8 cellular contexts compared by ENCODE assay signal in genomic region chr18:812673-813404, GRCh38. TPM values are rescaled to one million over a fixed set of nuclear protein-coding genes. Genes with fewer than 3 reads are reported as not detected.
DNase-seq lines count a peak whose midpoint lies in the region; ATAC-seq and TF ChIP-seq lines count a peak whose summit lies in the region.

No MANE protein-coding gene starts in this region.

- peak overlapping the region; percentile 98 for H3K27ac Mint-ChIP-seq in activated T-helper 2 cell treated with anti-CD3 and anti-CD28 coated beads, Interferon-gamma antibody, Interleukin-2, Interleukin-4, amounts not matched to agents 10 μg/mL and 5 μg/mL and 100 μg/mL, durations not matched to agents 14 hours and 24 hours and 36 hours

- peak overlapping the region; percentile 89 for H3K4me3 Mint-ChIP-seq in activated T-helper 2 cell treated with anti-CD3 and anti-CD28 coated beads, Interferon-gamma antibody, Interleukin-2, Interleukin-4, amounts not matched to agents 10 μg/mL and 5 μg/mL and 100 μg/mL, durations not matched to agents 14 hours and 24 hours and 36 hours (ENCODE audit: low read depth)

- intact Hi-C loops in activated T-helper 2 cell treated with anti-CD3 and anti-CD28 coated beads, Interferon-gamma antibody, Interleukin-2, Interleukin-4, amounts not matched to agents 10 μg/mL and 5 μg/mL and 100 μg/mL, durations not matched to agents 14 hours and 24 hours and 36 hours (cut with micrococcal nuclease): loop anchor here (1.0 to 10.0 kb wide), 6 partner anchors 17 to 1842 kb away; partner anchors contain the start of genes CLUL1, ENOSF1, SMCHD1 and USP14

- H3K4me3 ChIP-seq in foreskin fibroblast (ENCODE audit: low read depth in 1 of 2, low read length in 2 of 2): peak overlapping the region; percentile 88 to 95
- H3K4me3 ChIP-seq in neutrophil (ENCODE audit: low read depth in 1 of 2, low read length in 1 of 2): peak overlapping the region; percentile 33 to 47
- peak overlapping the region; percentile 93 for H3K4me3 ChIP-seq in suprapubic skin

- peaks cover 98% of the 10 kb centered on the region for H3K27me3 ChIP-seq in neutrophil
- no peaks in the 10 kb centered on the region for H3K27me3 ChIP-seq in suprapubic skin

- no peak for TF ChIP-seq CTCF in foreskin fibroblast (IDR thresholded peaks at IDR 0.05; ENCODE audit: low read depth, low read length)
- TF ChIP-seq CTCF in neutrophil (IDR thresholded peaks at IDR 0.05): no peak
- TF ChIP-seq CTCF in suprapubic skin (IDR thresholded peaks at IDR 0.05): no peak

- peak; percentile 89 to 91 for DNase-seq in AML-193 (lab: John Stamatoyannopoulos, UW)
- peak; percentile 86 for DNase-seq in RPMI7951 (ENCODE audit: low read depth)
- DNase-seq in activated T-helper 2 cell treated with anti-CD3 and anti-CD28 coated beads, Interferon-gamma antibody, Interleukin-2, Interleukin-4, amounts not matched to agents 10 μg/mL and 5 μg/mL and 100 μg/mL, durations not matched to agents 14 hours and 24 hours and 36 hours (ENCODE audit: low spot score): peak; percentile 71
- peak; percentile 89 to 93 for DNase-seq in foreskin fibroblast
- DNase-seq in suprapubic skin (ENCODE audit: low spot score in 2 of 2): peak; percentile 89 to 92

- peaks cover 5% of the 10 kb centered on the region for H3K9me3 ChIP-seq in neutrophil
- no peaks in the 10 kb centered on the region for H3K9me3 ChIP-seq in suprapubic skin

- H3K27ac ChIP-seq in neutrophil (peak overlapping the region; percentile 32), suprapubic skin (peak overlapping the region; percentile 99)

- TF ChIP-seq POLR2A in suprapubic skin (IDR thresholded peaks at IDR 0.05): no peak

- H3K4me1 ChIP-seq in neutrophil (ENCODE audit: control insufficient read depth in 1 of 2, insufficient read depth in 1 of 2, low read depth in 1 of 2, low read length in 1 of 2): peaks cover 15 to 35% of the 10 kb centered on the region in 2 experiments
- H3K4me1 ChIP-seq in suprapubic skin: peaks cover 31% of the 10 kb centered on the region

- H3K36me3 Mint-ChIP-seq in activated T-helper 2 cell treated with anti-CD3 and anti-CD28 coated beads, Interferon-gamma antibody, Interleukin-2, Interleukin-4, amounts not matched to agents 10 μg/mL and 5 μg/mL and 100 μg/mL, durations not matched to agents 14 hours and 24 hours and 36 hours (ENCODE audit: low read depth): peaks cover 23% of the 10 kb centered on the region

- H3K36me3 ChIP-seq in neutrophil (no peaks in the 10 kb centered on the region), suprapubic skin (no peaks in the 10 kb centered on the region)

- H3K4me1 Mint-ChIP-seq in activated T-helper 2 cell treated with anti-CD3 and anti-CD28 coated beads, Interferon-gamma antibody, Interleukin-2, Interleukin-4, amounts not matched to agents 10 μg/mL and 5 μg/mL and 100 μg/mL, durations not matched to agents 14 hours and 24 hours and 36 hours (ENCODE audit: low read depth): peaks cover 67% of the 10 kb centered on the region

- H3K9me3 Mint-ChIP-seq in activated T-helper 2 cell treated with anti-CD3 and anti-CD28 coated beads, Interferon-gamma antibody, Interleukin-2, Interleukin-4, amounts not matched to agents 10 μg/mL and 5 μg/mL and 100 μg/mL, durations not matched to agents 14 hours and 24 hours and 36 hours: no peaks in the 10 kb centered on the region

- no peak for TF ChIP-seq EP300 in suprapubic skin (IDR thresholded peaks at IDR 0.05)

- ATAC-seq in GM19035 (IDR thresholded peaks at IDR 0.05; ENCODE audit: unreplicated experiment) (peak; percentile 38), HG03432 (IDR thresholded peaks at IDR 0.05; ENCODE audit: unreplicated experiment) (peak; percentile 43)

- H3K27me3 Mint-ChIP-seq in activated T-helper 2 cell treated with anti-CD3 and anti-CD28 coated beads, Interferon-gamma antibody, Interleukin-2, Interleukin-4, amounts not matched to agents 10 μg/mL and 5 μg/mL and 100 μg/mL, durations not matched to agents 14 hours and 24 hours and 36 hours (ENCODE audit: low read depth): no peaks in the 10 kb centered on the region

- 5% methylated on average over 27 of the region's 33 CpGs for WGBS in suprapubic skin

RNA-seq across cellular contexts. Expression of gene YES1, which starts 0.8 kb away (rescaled TPM):
- 69.1 and 93.9 TPM in 2 replicates for total RNA-seq in RPMI7951 (2014; rRNA removed; shearing (Covaris generic))
- 18.4 and 18.5 TPM in 2 replicates for total RNA-seq in activated T-helper 2 cell treated with anti-CD3 and anti-CD28 coated beads, Interferon-gamma antibody, Interleukin-2, Interleukin-4, amounts not matched to agents 10 μg/mL and 5 μg/mL and 100 μg/mL, durations not matched to agents 14 hours and 24 hours and 36 hours
- total RNA-seq in suprapubic skin: 100 to 1,000 TPM in 2 of 4 donors, 10 to 100 TPM in 2; 98.6 to 102 (median 100) TPM

Comparison
In these comparisons a context has a peak if more than half of its experiments do, and no peak if none do; other contexts are left out.
1. Peak in every context shown above with its lines: DNase-seq, ATAC-seq, H3K4me3 ChIP-seq and H3K27ac ChIP-seq.
2. H3K4me3 ChIP-seq: peak in every context shown above with its lines; median percentile 93 in suprapubic skin; 92 in foreskin fibroblast; 40 in neutrophil.